8 cellular contexts compared by ENCODE assay signal in the genomic region with DNA sequence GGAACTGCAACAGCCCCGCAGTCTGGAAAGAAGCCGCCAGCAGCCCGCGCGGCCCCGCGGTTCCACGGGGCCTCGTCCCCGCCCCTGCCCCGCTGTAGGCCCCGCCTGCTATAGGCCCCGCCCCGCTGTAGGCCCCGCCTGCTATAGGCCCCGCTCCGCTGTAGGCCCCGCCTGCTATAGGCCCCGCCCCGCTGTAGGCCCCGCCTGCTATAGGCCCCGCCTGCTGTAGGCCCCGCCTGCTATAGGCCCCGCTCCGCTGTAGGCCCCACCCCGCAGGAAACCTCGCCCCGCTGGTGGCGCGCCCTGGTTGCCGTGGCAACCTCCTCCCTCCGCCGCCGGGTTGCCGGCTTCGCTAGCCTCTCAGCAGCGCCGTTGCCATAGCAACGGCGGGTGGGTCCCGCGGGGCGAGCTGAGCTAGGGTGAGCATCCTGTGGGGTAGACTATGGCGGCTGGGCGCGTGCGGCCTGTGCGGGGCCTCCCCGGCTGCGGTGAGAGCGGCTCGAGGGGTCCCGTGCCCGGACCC. TPM values are rescaled to one million over a fixed set of nuclear protein-coding genes. Genes with fewer than 3 reads are reported as not detected.
DNase-seq lines count a peak whose midpoint lies in the region; ATAC-seq and TF ChIP-seq lines count a peak whose summit lies in the region.

No MANE protein-coding gene starts in this region.

- H2AK5ac ChIP-seq in IMR-90 (ENCODE audit: low read depth, low read length): no peak overlapping the region

- intact Hi-C loops in IMR-90 (cut with micrococcal nuclease) (loop anchor here (2.0 kb wide), 1 partner anchor 265 kb away; no protein-coding TSS in a partner anchor), natural killer cell (cut with micrococcal nuclease) (loop anchor here (1.0 kb wide), 1 partner anchor 271 kb away; no protein-coding TSS in a partner anchor)
- intact Hi-C loops in activated T-helper 1 cell treated with anti-CD3 and anti-CD28 coated beads, Interleukin-12 subunit alpha, Interleukin-12 subunit beta, Interleukin-2, Interleukin-4 antibody, amounts not matched to agents 30 ng/mL and 10 ng/mL and 1 ng/mL, durations not matched to agents 14 hours and 24 hours and 36 hours (cut with micrococcal nuclease): loop anchor here (1.0 to 5.0 kb wide), 9 partner anchors 166 to 1049 kb away; partner anchors contain the start of genes CAPN10, COPS9, GPC1 and HDLBP

- in situ Hi-C loops in IMR-90 (cut with MboI; ENCODE audit: low sequenced_read_pairs): no loop called here

- no peak overlapping the region for H3K4ac ChIP-seq in IMR-90 (ENCODE audit: low read depth, low read length)

- no peaks in the 10 kb centered on the region for H3K4me1 Mint-ChIP-seq in activated T-helper 1 cell treated with anti-CD3 and anti-CD28 coated beads, Interleukin-12 subunit alpha, Interleukin-12 subunit beta, Interleukin-2, Interleukin-4 antibody, amounts not matched to agents 30 ng/mL and 10 ng/mL and 1 ng/mL, durations not matched to agents 14 hours and 24 hours and 36 hours (ENCODE audit: low read depth)
- peaks cover 5 to 11% of the 10 kb centered on the region in 2 donors for H3K4me1 Mint-ChIP-seq in natural killer cell
- peaks cover 7% of the 10 kb centered on the region for H3K4me1 Mint-ChIP-seq in stimulated activated effector memory CD8-positive, alpha-beta T cell treated with anti-CD3 and anti-CD28 coated beads, Interleukin-12 subunit alpha, Interleukin-12 subunit beta, amount 100 ng/mL, for 72 hours

- H3K9me3 Mint-ChIP-seq in activated T-helper 1 cell treated with anti-CD3 and anti-CD28 coated beads, Interleukin-12 subunit alpha, Interleukin-12 subunit beta, Interleukin-2, Interleukin-4 antibody, amounts not matched to agents 30 ng/mL and 10 ng/mL and 1 ng/mL, durations not matched to agents 14 hours and 24 hours and 36 hours: no peaks in the 10 kb centered on the region
- H3K9me3 Mint-ChIP-seq in natural killer cell: no peaks in the 10 kb centered on the region
- no peaks in the 10 kb centered on the region for H3K9me3 Mint-ChIP-seq in stimulated activated effector memory CD8-positive, alpha-beta T cell treated with anti-CD3 and anti-CD28 coated beads, Interleukin-12 subunit alpha, Interleukin-12 subunit beta, amount 100 ng/mL, for 72 hours

- no peak for TF ChIP-seq RAD21 in IMR-90 (IDR thresholded peaks at IDR 0.05; ENCODE audit: low read length)

- H3K4me2 ChIP-seq in IMR-90 (ENCODE audit: low read depth, low read length): peak overlapping the region; percentile 75

- H3K4me3 Mint-ChIP-seq in activated T-helper 1 cell treated with anti-CD3 and anti-CD28 coated beads, Interleukin-12 subunit alpha, Interleukin-12 subunit beta, Interleukin-2, Interleukin-4 antibody, amounts not matched to agents 30 ng/mL and 10 ng/mL and 1 ng/mL, durations not matched to agents 14 hours and 24 hours and 36 hours: no peak overlapping the region
- H3K4me3 Mint-ChIP-seq in natural killer cell: peak overlapping the region; percentile 49
- peak overlapping the region; percentile 62 for H3K4me3 Mint-ChIP-seq in stimulated activated effector memory CD8-positive, alpha-beta T cell treated with anti-CD3 and anti-CD28 coated beads, Interleukin-12 subunit alpha, Interleukin-12 subunit beta, amount 100 ng/mL, for 72 hours

- H3K36me3 ChIP-seq in IMR-90 (ENCODE audit: control insufficient read depth, insufficient read depth, low read length): no peaks in the 10 kb centered on the region

- H3K4me3 ChIP-seq in IMR-90 (ENCODE audit: insufficient read depth, low read depth, low read length) (peak overlapping the region; percentile 34; the same call in 1 of the 2 replicates), fibroblast of mammary gland (ENCODE audit: control insufficient read depth, low read depth, low read length) (peak overlapping the region; percentile 27)

- H3K4me1 ChIP-seq in IMR-90 (ENCODE audit: control insufficient read depth, insufficient read depth, low read length): peaks cover 8% of the 10 kb centered on the region; the same call in 1 of the 2 replicates

- dilution Hi-C loops in IMR-90 (cut with HindIII; ENCODE audit: low sequenced_read_pairs, unreplicated experiment): no loop called here

- no peak overlapping the region for H3K14ac ChIP-seq in IMR-90 (replicated peaks; ENCODE audit: low read depth, low read length)

- no peaks in the 10 kb centered on the region for H3K36me3 Mint-ChIP-seq in activated T-helper 1 cell treated with anti-CD3 and anti-CD28 coated beads, Interleukin-12 subunit alpha, Interleukin-12 subunit beta, Interleukin-2, Interleukin-4 antibody, amounts not matched to agents 30 ng/mL and 10 ng/mL and 1 ng/mL, durations not matched to agents 14 hours and 24 hours and 36 hours (ENCODE audit: low read depth)
- no peaks in the 10 kb centered on the region for H3K36me3 Mint-ChIP-seq in natural killer cell
- no peaks in the 10 kb centered on the region for H3K36me3 Mint-ChIP-seq in stimulated activated effector memory CD8-positive, alpha-beta T cell treated with anti-CD3 and anti-CD28 coated beads, Interleukin-12 subunit alpha, Interleukin-12 subunit beta, amount 100 ng/mL, for 72 hours

- TF ChIP-seq CTCF in IMR-90 (conservative IDR thresholded peaks at IDR 0.05; ENCODE audit: low read depth, low read length) (no peak), fibroblast of mammary gland (conservative IDR thresholded peaks at IDR 0.05; ENCODE audit: control insufficient read depth, insufficient read depth, low read depth, low read length) (no peak), natural killer cell (IDR thresholded peaks at IDR 0.05) (no peak)

- H3K9me1 ChIP-seq in IMR-90 (ENCODE audit: insufficient read depth, low read length): no peaks in the 10 kb centered on the region

- no peaks in the 10 kb centered on the region for H3K79me1 ChIP-seq in IMR-90 (ENCODE audit: low read depth in 1 of 2, low read length in 2 of 2)

- no peak overlapping the region for H3K18ac ChIP-seq in IMR-90 (ENCODE audit: low read depth, low read length)

- H4K8ac ChIP-seq in IMR-90 (ENCODE audit: low read depth in 2 of 2, low read length in 2 of 2): no peak overlapping the region

- H3K27me3 Mint-ChIP-seq in activated T-helper 1 cell treated with anti-CD3 and anti-CD28 coated beads, Interleukin-12 subunit alpha, Interleukin-12 subunit beta, Interleukin-2, Interleukin-4 antibody, amounts not matched to agents 30 ng/mL and 10 ng/mL and 1 ng/mL, durations not matched to agents 14 hours and 24 hours and 36 hours (ENCODE audit: insufficient read depth): peaks cover 27% of the 10 kb centered on the region
- H3K27me3 Mint-ChIP-seq in natural killer cell (ENCODE audit: low read depth in 2 of 2): peaks cover 11 to 24% of the 10 kb centered on the region in 2 donors

- no peak overlapping the region for H2BK20ac ChIP-seq in IMR-90 (ENCODE audit: low read depth, low read length)

- no peak overlapping the region for H3K56ac ChIP-seq in IMR-90 (ENCODE audit: extremely low read depth, insufficient read depth, low read length)

- peaks cover 35% of the 10 kb centered on the region for H3K27me3 ChIP-seq in IMR-90 (ENCODE audit: control insufficient read depth, insufficient read depth, low read length)

- no peak overlapping the region for H3K27ac ChIP-seq in IMR-90 (ENCODE audit: insufficient read depth, low read length)

- ATAC-seq in GM21423 (IDR thresholded peaks at IDR 0.05; ENCODE audit: unreplicated experiment) (peak; percentile 91), IMR-90 (ENCODE audit: low read depth) (peak; percentile 86), natural killer cell (peak; percentile 92 to 96 (median 93))
- peak; percentile 91 for ATAC-seq in stimulated activated effector memory CD8-positive, alpha-beta T cell treated with anti-CD3 and anti-CD28 coated beads, Interleukin-12 subunit alpha, Interleukin-12 subunit beta, amount 100 ng/mL, for 72 hours

- no peak overlapping the region for H2AK9ac ChIP-seq in IMR-90 (replicated peaks; ENCODE audit: low read depth, low read length, poor library complexity)

- no peak overlapping the region for H3K23ac ChIP-seq in IMR-90 (ENCODE audit: low read depth, low read length)

- no peak overlapping the region for H2BK120ac ChIP-seq in IMR-90 (ENCODE audit: low read depth, low read length)

- H2AFZ ChIP-seq in IMR-90 (replicated peaks; ENCODE audit: low read length, poor library complexity): peak overlapping the region; percentile 87

- POLR2A ChIA-PET in IMR-90 (lab: Charles Lee; ENCODE audit: unreplicated experiment): no interaction called here

- 9% methylated on average over 19 of the region's 54 CpGs; no CpG with 5 or more reads in 1 of the 2 experiments for WGBS in IMR-90 (ENCODE audit: extremely low coverage in 2 of 2, insufficient read length in 1 of 2), 2 experiments

- no TSS peak for BruUV-seq in IMR-90 (replicated peaks; lab: Mats Ljungman, UMichigan)

- H4K91ac ChIP-seq in IMR-90 (ENCODE audit: insufficient read depth, low read depth, low read length): no peak overlapping the region

- TF ChIP-seq POLR2A in IMR-90 (IDR thresholded peaks at IDR 0.05; ENCODE audit: low read depth, low read length): no peak

- H2BK5ac ChIP-seq in IMR-90 (ENCODE audit: low read depth, low read length, poor library complexity, severe bottlenecking): no peak overlapping the region

- no peak overlapping the region for H4K5ac ChIP-seq in IMR-90 (ENCODE audit: low read depth, low read length)

- no peak overlapping the region for H3K9ac ChIP-seq in IMR-90 (ENCODE audit: low read depth, low read length)

- DNase-seq in CMK (ENCODE audit: low read depth) (peak; percentile 88), IMR-90 (peak; percentile 82), RPMI8226 (peak; percentile 92), fibroblast of mammary gland (ENCODE audit: low read depth) (peak; percentile 84), natural killer cell (peak; percentile 95)
- peak; percentile 97 for DNase-seq in activated T-helper 1 cell treated with anti-CD3 and anti-CD28 coated beads, Interleukin-12 subunit alpha, Interleukin-12 subunit beta, Interleukin-2, Interleukin-4 antibody, amounts not matched to agents 30 ng/mL and 10 ng/mL and 1 ng/mL, durations not matched to agents 14 hours and 24 hours and 36 hours (ENCODE audit: low spot score)
- peak; percentile 92 to 98 for DNase-seq in stimulated activated effector memory CD8-positive, alpha-beta T cell treated with anti-CD3 and anti-CD28 coated beads, Interleukin-12 subunit alpha, Interleukin-12 subunit beta, amount 100 ng/mL, for 72 hours (ENCODE audit: low spot score in 2 of 2)

- CTCF ChIA-PET in IMR-90 (lab: Yijun Ruan, JAX): no interaction called here

- no peaks in the 10 kb centered on the region; the same call in 1 of the 2 replicates for H4K20me1 ChIP-seq in IMR-90 (ENCODE audit: insufficient read depth, low read length)

- no peaks in the 10 kb centered on the region for H3K9me3 ChIP-seq in IMR-90 (ENCODE audit: control insufficient read depth, insufficient read depth, low read length)

- H2BK15ac ChIP-seq in IMR-90 (ENCODE audit: low read depth, low read length): no peak overlapping the region

- no peak overlapping the region for H3K27ac Mint-ChIP-seq in activated T-helper 1 cell treated with anti-CD3 and anti-CD28 coated beads, Interleukin-12 subunit alpha, Interleukin-12 subunit beta, Interleukin-2, Interleukin-4 antibody, amounts not matched to agents 30 ng/mL and 10 ng/mL and 1 ng/mL, durations not matched to agents 14 hours and 24 hours and 36 hours
- peak overlapping the region; percentile 76 to 90 for H3K27ac Mint-ChIP-seq in natural killer cell
- no peak overlapping the region for H3K27ac Mint-ChIP-seq in stimulated activated effector memory CD8-positive, alpha-beta T cell treated with anti-CD3 and anti-CD28 coated beads, Interleukin-12 subunit alpha, Interleukin-12 subunit beta, amount 100 ng/mL, for 72 hours

RNA-seq across cellular contexts. Expression of gene KIF1A, which starts 12.2 kb away (rescaled TPM):
- total RNA-seq in IMR-90 (2012; rRNA removed): under 0.01 TPM in 1 of 2 replicates, not detected in the other
- polyA plus RNA-seq in IMR-90 (2012; rRNA removed): not detected in 2 replicates
- polyA plus RNA-seq in IMR-90 (2012; cell fraction: cytosol; rRNA removed): not detected in 2 replicates
- polyA plus RNA-seq in IMR-90 (2012; cell fraction: nucleus; rRNA removed; ENCODE audit: low replicate concordance): 0.01 TPM in 2 replicates
- 0.66 and 0.83 TPM in 2 replicates for total RNA-seq in activated T-helper 1 cell treated with anti-CD3 and anti-CD28 coated beads, Interleukin-12 subunit alpha, Interleukin-12 subunit beta, Interleukin-2, Interleukin-4 antibody, amounts not matched to agents 30 ng/mL and 10 ng/mL and 1 ng/mL, durations not matched to agents 14 hours and 24 hours and 36 hours
- under 1 TPM in 1 of 3 donors, not detected in 2; 0.09 TPM for total RNA-seq in natural killer cell

RNA-seq across cellular contexts. Expression of gene AGXT, which starts 36.4 kb away (rescaled TPM):
- total RNA-seq in IMR-90 (2012; rRNA removed): not detected in 2 replicates
- not detected in 2 replicates for polyA plus RNA-seq in IMR-90 (2012; rRNA removed)
- polyA plus RNA-seq in IMR-90 (2012; cell fraction: cytosol; rRNA removed): not detected in 2 replicates
- polyA plus RNA-seq in IMR-90 (2012; cell fraction: nucleus; rRNA removed; ENCODE audit: low replicate concordance): not detected in 2 replicates
- not detected in 2 replicates for total RNA-seq in activated T-helper 1 cell treated with anti-CD3 and anti-CD28 coated beads, Interleukin-12 subunit alpha, Interleukin-12 subunit beta, Interleukin-2, Interleukin-4 antibody, amounts not matched to agents 30 ng/mL and 10 ng/mL and 1 ng/mL, durations not matched to agents 14 hours and 24 hours and 36 hours
- not detected for total RNA-seq in natural killer cell

Comparison
In these comparisons a context has a peak if more than half of its experiments do, and no peak if none do; other contexts are left out.
1. H3K27ac Mint-ChIP-seq: peak in natural killer cell (2 of 2); none in activated T-helper 1 cell treated with anti-CD3 and anti-CD28 coated beads, Interleukin-12 subunit alpha, Interleukin-12 subunit beta, Interleukin-2, Interleukin-4 antibody, amounts not matched to agents 30 ng/mL and 10 ng/mL and 1 ng/mL, durations not matched to agents 14 hours and 24 hours and 36 hours (single experiment) and stimulated activated effector memory CD8-positive, alpha-beta T cell treated with anti-CD3 and anti-CD28 coated beads, Interleukin-12 subunit alpha, Interleukin-12 subunit beta, amount 100 ng/mL, for 72 hours (single experiment).
2. Peak in every context shown above with its lines, with median percentiles within 50 percentile points of each other: DNase-seq and ATAC-seq.